Comparison of ENCODE assay signal across 27 cellular contexts in the genomic region with DNA sequence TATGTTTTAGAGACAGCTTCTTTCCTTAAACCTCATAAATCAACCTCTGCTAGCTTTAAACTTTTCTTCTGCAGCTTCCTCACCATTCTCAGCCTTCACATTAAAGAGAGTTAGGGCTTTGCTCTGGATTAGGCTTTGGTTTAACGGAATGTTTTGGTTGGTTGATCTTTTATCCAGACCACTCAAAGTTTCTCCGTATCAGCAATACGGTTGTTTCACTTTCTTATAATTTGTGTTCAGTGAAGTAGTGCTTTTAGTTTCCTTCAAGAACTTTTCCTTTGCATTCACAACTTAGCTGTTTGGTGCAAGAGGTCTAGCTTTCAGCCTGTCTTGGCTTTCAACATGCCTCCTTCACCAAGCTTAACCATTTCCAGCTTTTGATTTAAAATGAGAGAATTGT. TPM values are rescaled to one million over a fixed set of nuclear protein-coding genes. Genes with fewer than 3 reads are reported as not detected.
A peak's percentile ranks its signal among the peaks of the same experiment; 100 is the strongest.
DNase-seq lines count a peak whose midpoint lies in the region; ATAC-seq, FAIRE-seq and TF ChIP-seq lines count a peak whose summit lies in the region.
"Had no signal": no experiment of that assay in that cellular context is flagged by ENCODE, and none has a peak within 500 bp of the region (broad histone marks: within the 10 kb centered on the region; RNA-seq: fewer than 3 reads in every experiment).

No MANE protein-coding gene starts in this region.

- POLR2A ChIA-PET in activated CD4-positive, alpha-beta T cell treated with anti-CD3 and anti-CD28 coated beads for 36 hours (lab: Charles Lee) = interaction anchor here (0.6 kb wide), 1 partner anchor 182 kb away, joined by 4 read pairs; no protein-coding TSS in a partner anchor
- POLR2A ChIA-PET in A549 (lab: Yijun Ruan, JAX) = no interaction called here

- H3K27ac ChIP-seq in A549 (no peak overlapping the region), coronary artery (no peak overlapping the region)
- H3K27ac ChIP-seq: SJSA1 had no signal

- peaks cover 3% of the 10 kb centered on the region for H3K36me3 Mint-ChIP-seq in activated CD4-positive, alpha-beta T cell treated with anti-CD3 and anti-CD28 coated beads for 36 hours (ENCODE audit: low read depth)

- no peak overlapping the region for H3K4me3 ChIP-seq in A549
- no peak overlapping the region for H3K4me3 ChIP-seq in fibroblast of villous mesenchyme (ENCODE audit: low read depth, low read length)
- H3K4me3 ChIP-seq in coronary artery = no peak overlapping the region
- H3K4me3 ChIP-seq: GM12878, SJSA1 had no signal

- no peak overlapping the region for H3K4me3 Mint-ChIP-seq in activated CD4-positive, alpha-beta T cell treated with anti-CD3 and anti-CD28 coated beads for 36 hours
- H3K4me3 Mint-ChIP-seq: B cell; CD4-positive, CD25-positive, alpha-beta regulatory T cell; H9; HFFc6 had no signal

- TF ChIP-seq RAD21 in A549 (conservative IDR thresholded peaks at IDR 0.05 in 1 of 2, IDR thresholded peaks at IDR 0.05 in 1 of 2) = no peak

- TF ChIP-seq EP300 in A549 (IDR thresholded peaks at IDR 0.05) = no peak

- no peaks in the 10 kb centered on the region for H3K4me1 ChIP-seq in A549
- H3K4me1 ChIP-seq: SJSA1 had no signal

- H3K27ac Mint-ChIP-seq in activated CD4-positive, alpha-beta T cell treated with anti-CD3 and anti-CD28 coated beads for 36 hours = no peak overlapping the region
- H3K27ac Mint-ChIP-seq: B cell; CD4-positive, CD25-positive, alpha-beta regulatory T cell; H9; HFFc6 had no signal

- DNase-seq in activated CD4-positive, alpha-beta T cell treated with anti-CD3 and anti-CD28 coated beads for 36 hours = no peak
- no peak for DNase-seq in activated CD4-positive, alpha-beta T cell treated with anti-CD3 and anti-CD28 coated beads, Interleukin-2, amount 50 U/mL, for 4 hours
- DNase-seq in A549 (ENCODE audit: low read depth in 1 of 2, low spot score in 1 of 2) (no peak), GM19239 (ENCODE audit: insufficient read length, low spot score) (no peak), fibroblast of villous mesenchyme (ENCODE audit: low read depth) (peak; percentile 25), coronary artery (ENCODE audit: low spot score) (no peak)
- DNase-seq in NK-92 treated with Interleukin-12 subunit alpha and Interleukin-12 subunit beta, amount 100 ng/mL, for 24 hours (lab: John Stamatoyannopoulos, UW) = no peak
- DNase-seq: CD4-positive, CD25-positive, alpha-beta regulatory T cell; COR-L47; DMS 273 treated with DMSO at 0.1 percent for 48 hours; DND-41; H9; HFFc6; KG1; MV-4-11; NCI-H1105 treated with DMSO at 0.1 percent for 48 hours; NCI-H2029 treated with DMSO at 0.1 percent for 48 hours; NCI-H345; NCI-H524; NCI-H774; OCI-M1 had no signal

- H3K9me3 ChIP-seq in A549 = no peaks in the 10 kb centered on the region
- H3K9me3 ChIP-seq: SJSA1 had no signal

- TF ChIP-seq POLR2A in A549 (IDR thresholded peaks at IDR 0.05; ENCODE audit: low read length) = no peak

- WGBS in A549 (ENCODE audit: missing lambda C conversion rate) = 95% methylated on average over 3 of the region's 3 CpGs

- peaks cover 6% of the 10 kb centered on the region for H3K4me1 Mint-ChIP-seq in activated CD4-positive, alpha-beta T cell treated with anti-CD3 and anti-CD28 coated beads for 36 hours
- H3K4me1 Mint-ChIP-seq: B cell, H9 had no signal

- no peak overlapping the region for H3K4me2 ChIP-seq in A549

- FAIRE-seq in A549 (lab: Jason Lieb, UNC) = no peak
- FAIRE-seq in GM19239 (lab: Jason Lieb, UNC) = peak; percentile 28
- FAIRE-seq: A204.1, GM12878 had no signal

- ATAC-seq in activated CD4-positive, alpha-beta T cell treated with anti-CD3 and anti-CD28 coated beads for 36 hours = peak; percentile 23
- ATAC-seq in A549 (no peak), HG03175 (IDR thresholded peaks at IDR 0.05; ENCODE audit: unreplicated experiment) (no peak)
- ATAC-seq: GM12878, Right ventricle myocardium inferior had no signal

- H3K27me3 Mint-ChIP-seq in activated CD4-positive, alpha-beta T cell treated with anti-CD3 and anti-CD28 coated beads for 36 hours = no peaks in the 10 kb centered on the region
- H3K27me3 Mint-ChIP-seq: B cell; CD4-positive, CD25-positive, alpha-beta regulatory T cell had no signal

- no peaks in the 10 kb centered on the region for H3K9me3 Mint-ChIP-seq in activated CD4-positive, alpha-beta T cell treated with anti-CD3 and anti-CD28 coated beads for 36 hours (ENCODE audit: low read depth)
- H3K9me3 Mint-ChIP-seq: CD4-positive, CD25-positive, alpha-beta regulatory T cell; HFFc6 had no signal

- intact Hi-C loops in activated CD4-positive, alpha-beta T cell treated with anti-CD3 and anti-CD28 coated beads for 36 hours (cut with DNase I, micrococcal nuclease) = no loop called here

- TF ChIP-seq CTCF in A549 (IDR thresholded peaks at IDR 0.05) (no peak), fibroblast of villous mesenchyme (IDR thresholded peaks at IDR 0.05; ENCODE audit: insufficient read depth, low read depth, low read length) (no peak), coronary artery (IDR thresholded peaks at IDR 0.05) (no peak)

- CTCF ChIA-PET in activated CD4-positive, alpha-beta T cell treated with anti-CD3 and anti-CD28 coated beads for 36 hours (lab: Charles Lee) = no interaction called here
- CTCF ChIA-PET in A549 (lab: Yijun Ruan, JAX) = interaction anchor here (0.6 to 1.3 kb wide), 4 partner anchors 11 to 623 kb away, joined by 3 to 4 read pairs (median 3); no protein-coding TSS in a partner anchor

TF ChIP-seq in A549, 52 proteins besides CTCF, POLR2A, EP300 and RAD21:
- peak; percentile 62 for TF ChIP-seq MAFK (IDR thresholded peaks at IDR 0.05; ENCODE audit: partially characterized antibody)
- TF ChIP-seq EHF (CRISPR knock-in tag; IDR thresholded peaks at IDR 0.05) = no peak
- TF ChIP-seq FOSL2 (IDR thresholded peaks at IDR 0.05) = no peak
- no peak for TF ChIP-seq FOSL2 (CRISPR knock-in tag; IDR thresholded peaks at IDR 0.05)
- no peak for TF ChIP-seq GATA3 (IDR thresholded peaks at IDR 0.05; ENCODE audit: borderline replicate concordance)
- no peak for TF ChIP-seq JUN (IDR thresholded peaks at IDR 0.05)
- TF ChIP-seq RARB (CRISPR knock-in tag; IDR thresholded peaks at IDR 0.05) = no peak
- TF ChIP-seq, protein P1, sequence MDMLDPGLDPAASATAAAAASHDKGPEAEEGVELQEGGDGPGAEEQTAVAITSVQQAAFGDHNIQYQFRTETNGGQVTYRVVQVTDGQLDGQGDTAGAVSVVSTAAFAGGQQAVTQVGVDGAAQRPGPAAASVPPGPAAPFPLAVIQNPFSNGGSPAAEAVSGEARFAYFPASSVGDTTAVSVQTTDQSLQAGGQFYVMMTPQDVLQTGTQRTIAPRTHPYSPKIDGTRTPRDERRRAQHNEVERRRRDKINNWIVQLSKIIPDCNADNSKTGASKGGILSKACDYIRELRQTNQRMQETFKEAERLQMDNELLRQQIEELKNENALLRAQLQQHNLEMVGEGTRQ (IDR thresholded peaks at IDR 0.05) = no peak
- no peak for TF ChIP-seq PHF8 (IDR thresholded peaks at IDR 0.05; ENCODE audit: borderline replicate concordance, low read depth)
- TF ChIP-seq, protein P2, sequence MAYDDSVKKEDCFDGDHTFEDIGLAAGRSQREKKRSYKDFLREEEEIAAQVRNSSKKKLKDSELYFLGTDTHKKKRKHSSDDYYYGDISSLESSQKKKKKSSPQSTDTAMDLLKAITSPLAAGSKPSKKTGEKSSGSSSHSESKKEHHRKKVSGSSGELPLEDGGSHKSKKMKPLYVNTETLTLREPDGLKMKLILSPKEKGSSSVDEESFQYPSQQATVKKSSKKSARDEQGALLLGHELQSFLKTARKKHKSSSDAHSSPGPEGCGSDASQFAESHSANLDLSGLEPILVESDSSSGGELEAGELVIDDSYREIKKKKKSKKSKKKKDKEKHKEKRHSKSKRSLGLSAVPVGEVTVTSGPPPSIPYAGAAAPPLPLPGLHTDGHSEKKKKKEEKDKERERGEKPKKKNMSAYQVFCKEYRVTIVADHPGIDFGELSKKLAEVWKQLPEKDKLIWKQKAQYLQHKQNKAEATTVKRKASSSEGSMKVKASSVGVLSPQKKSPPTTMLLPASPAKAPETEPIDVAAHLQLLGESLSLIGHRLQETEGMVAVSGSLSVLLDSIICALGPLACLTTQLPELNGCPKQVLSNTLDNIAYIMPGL (CRISPR knock-in tag; IDR thresholded peaks at IDR 0.05; ENCODE audit: borderline replicate concordance) = no peak

RNA-seq across cellular contexts. Expression of a gene that starts 40.3 kb away (rescaled TPM):
- 1 to 10 TPM; 1.3 to 1.8 TPM for total RNA-seq in activated CD4-positive, alpha-beta T cell treated with anti-CD3 and anti-CD28 coated beads for 36 hours
- polyA plus RNA-seq in A549 (2011; rRNA removed) (7.5 and 8.2 TPM in 2 replicates), A549 (2017; fragmentation: RNase III; extraction: RNeasy Plus Mini Kit Qiagen cat#74134 plus additional on column Dnase treatment) (4.3 to 6.2 TPM (median 4.9 TPM) in 3 replicates)
- 1.8 and 2.4 TPM in 2 replicates for polyA plus RNA-seq in A549 (2012; cell fraction: cytosol; rRNA removed)
- 5.4 and 8.1 TPM in 2 replicates for polyA plus RNA-seq in A549 (2012; cell fraction: nucleus; rRNA removed)
- polyA minus RNA-seq in A549 (2011; rRNA and poly(A)+ RNA removed) = 8.4 and 8.5 TPM in 2 replicates
- 13.2 and 20.3 TPM in 2 replicates for total RNA-seq in fibroblast of villous mesenchyme
